In the genomic region with DNA sequence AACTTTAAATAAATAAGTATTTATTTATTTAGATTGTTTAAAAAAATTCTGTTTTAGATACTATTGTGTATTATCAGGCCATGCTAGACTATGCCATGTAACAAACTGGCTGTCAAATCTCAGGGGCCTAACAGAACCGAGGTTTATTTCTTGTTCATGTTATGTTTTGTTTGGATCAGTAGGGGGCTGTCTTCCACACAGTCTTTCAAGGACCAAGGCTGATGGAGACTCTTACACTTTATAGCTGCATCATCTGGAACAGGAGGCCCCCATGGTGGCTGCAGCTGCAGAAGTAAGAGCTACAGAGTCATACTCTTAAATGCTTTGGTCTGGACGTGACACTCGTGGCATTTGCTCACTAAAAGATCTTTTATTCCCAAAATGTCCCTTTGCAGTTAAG, we compare ENCODE assay signal across 18 cellular contexts. TPM values are rescaled to one million over a fixed set of nuclear protein-coding genes. Genes with fewer than 3 reads are reported as not detected.
DNase-seq lines count a peak whose midpoint lies in the region; ATAC-seq, FAIRE-seq and TF ChIP-seq lines count a peak whose summit lies in the region.
"Had no signal": no experiment of that assay in that cellular context is flagged by ENCODE, and none has a peak within 500 bp of the region (broad histone marks: within the 10 kb centered on the region; RNA-seq: fewer than 3 reads in every experiment).

No MANE protein-coding gene starts in this region.

- 0 out of 2 replicates have a peak overlapping the region, but pooled peaks have one; percentile 7 for H2AFZ ChIP-seq in GM23248
- H2AFZ ChIP-seq in OCI-LY7 (ENCODE audit: low read length): no peak overlapping the region

- H3K27me3 ChIP-seq in GM23248 (replicated peaks; ENCODE audit: insufficient read depth): no peaks in the 10 kb centered on the region
- H3K27me3 ChIP-seq: BLaER1 treated with 17β-estradiol and CSF1 and Interleukin-3, amounts not matched to agents 10 nM and 100 nM; SJSA1; uterus had no signal

- no peaks in the 10 kb centered on the region for H3K4me1 Mint-ChIP-seq in glutamatergic neuron (ENCODE audit: low read depth, unreplicated experiment)
- H3K4me1 Mint-ChIP-seq: activated naive CD4-positive, alpha-beta T cell treated with anti-CD3 and anti-CD28 coated beads, Interleukin-2, amount 50 U/mL, for 24 hours; natural killer cell had no signal

- H3K9me2 ChIP-seq in GM23248 (ENCODE audit: insufficient read depth) (no peaks in the 10 kb centered on the region), OCI-LY7 (ENCODE audit: insufficient read depth, low read length) (no peaks in the 10 kb centered on the region)

- H3F3A ChIP-seq in GM23248 (ENCODE audit: insufficient read depth): no peaks in the 10 kb centered on the region

- no peaks in the 10 kb centered on the region for H4K20me1 ChIP-seq in GM23248 (ENCODE audit: insufficient read depth)
- no peaks in the 10 kb centered on the region for H4K20me1 ChIP-seq in OCI-LY7 (ENCODE audit: insufficient read depth, low read length)
- H4K20me1 ChIP-seq: BLaER1 treated with 17β-estradiol and CSF1 and Interleukin-3, amounts not matched to agents 10 nM and 100 nM had no signal

- no peak overlapping the region for H3K4me3 Mint-ChIP-seq in glutamatergic neuron (ENCODE audit: unreplicated experiment)
- H3K4me3 Mint-ChIP-seq: activated naive CD4-positive, alpha-beta T cell treated with anti-CD3 and anti-CD28 coated beads, Interleukin-2, amount 50 U/mL, for 24 hours; natural killer cell had no signal

- H3K4me2 ChIP-seq in GM23248 (ENCODE audit: unreplicated experiment) (no peak overlapping the region), OCI-LY7 (ENCODE audit: low read length) (no peak overlapping the region)
- H3K4me2 ChIP-seq: BLaER1 treated with 17β-estradiol and CSF1 and Interleukin-3, amounts not matched to agents 10 nM and 100 nM had no signal

- ATAC-seq in activated naive CD4-positive, alpha-beta T cell treated with anti-CD3 and anti-CD28 coated beads, Interleukin-2, amount 50 U/mL, for 72 hours: no peak
- no peak for ATAC-seq in HG03280 (IDR thresholded peaks at IDR 0.05; ENCODE audit: unreplicated experiment)
- ATAC-seq: natural killer cell had no signal

- TF ChIP-seq POLR2A in GM12891 (IDR thresholded peaks at IDR 0.05; ENCODE audit: low read depth, low read length): no peak

- no peaks in the 10 kb centered on the region for H3K27me3 Mint-ChIP-seq in glutamatergic neuron (ENCODE audit: unreplicated experiment)
- H3K27me3 Mint-ChIP-seq: activated naive CD4-positive, alpha-beta T cell treated with anti-CD3 and anti-CD28 coated beads, Interleukin-2, amount 50 U/mL, for 24 hours had no signal

- FAIRE-seq in GM12891 (lab: Jason Lieb, UNC): no peak

- CTCF ChIA-PET in OCI-LY7 (lab: Charles Lee; ENCODE audit: unreplicated experiment): no interaction called here

- peak; percentile 49; the same call in 1 of the 2 replicates for TF ChIP-seq CTCF in OCI-LY7 (conservative IDR thresholded peaks at IDR 0.05; ENCODE audit: low read length)
- TF ChIP-seq CTCF in glutamatergic neuron (IDR thresholded peaks at IDR 0.05; ENCODE audit: partially characterized antibody, unreplicated experiment): peak; percentile 11

- POLR2A ChIA-PET in OCI-LY7 (lab: Charles Lee): interaction anchor here (0.7 kb wide), 1 partner anchor 569 kb away, joined by 3 read pairs; no protein-coding TSS in a partner anchor

- no peaks in the 10 kb centered on the region for H3K9me3 Mint-ChIP-seq in glutamatergic neuron (ENCODE audit: unreplicated experiment)
- no peaks in the 10 kb centered on the region for H3K9me3 Mint-ChIP-seq in activated naive CD4-positive, alpha-beta T cell treated with anti-CD3 and anti-CD28 coated beads, Interleukin-2, amount 50 U/mL, for 72 hours
- H3K9me3 Mint-ChIP-seq: activated naive CD4-positive, alpha-beta T cell treated with anti-CD3 and anti-CD28 coated beads, Interleukin-2, amount 50 U/mL, for 24 hours; natural killer cell had no signal

- in situ Hi-C loops in GM23248 (cut with MboI): no loop called here

- H3K27ac Mint-ChIP-seq in glutamatergic neuron (ENCODE audit: unreplicated experiment): no peak overlapping the region
- H3K27ac Mint-ChIP-seq in activated naive CD4-positive, alpha-beta T cell treated with anti-CD3 and anti-CD28 coated beads, Interleukin-2, amount 50 U/mL, for 72 hours: no peak overlapping the region
- H3K27ac Mint-ChIP-seq: activated naive CD4-positive, alpha-beta T cell treated with anti-CD3 and anti-CD28 coated beads, Interleukin-2, amount 50 U/mL, for 24 hours; natural killer cell had no signal

- H3K9ac ChIP-seq in GM23248: no peak overlapping the region
- H3K9ac ChIP-seq: BLaER1 treated with 17β-estradiol and CSF1 and Interleukin-3, amounts not matched to agents 10 nM and 100 nM had no signal

- intact Hi-C loops in OCI-LY7 (cut with micrococcal nuclease; ENCODE audit: unreplicated experiment): no loop called here

- DNase-seq in DMS 273 treated with DMSO at 0.1 percent for 48 hours (lab: John Stamatoyannopoulos, UW) (peak; percentile 10), GM23248 (peak; percentile 41), OCI-LY7 (ENCODE audit: low spot score) (peak; percentile 2), glutamatergic neuron (no peak), NCI-H1436 treated with DMSO at 0.1 percent for 48 hours (lab: John Stamatoyannopoulos, UW) (no peak), GM12891 (ENCODE audit: insufficient read length, low spot score) (no peak)
- DNase-seq in activated naive CD4-positive, alpha-beta T cell treated with anti-CD3 and anti-CD28 coated beads, Interleukin-2, amount 50 U/mL, for 72 hours (ENCODE audit: low spot score in 2 of 2): no peak
- DNase-seq: hypothalamus; left ventricle myocardium inferior; natural killer cell; NCI-H1417; stimulated activated naive CD4-positive, alpha-beta T cell treated with Interleukin-2 at 50 U/mL for 16 hours; uterus had no signal

- BruUV-seq in OCI-LY7 (replicated peaks; lab: Mats Ljungman, UMichigan): no TSS peak

- H3K4me3 ChIP-seq in GM23248 (no peak overlapping the region), OCI-LY7 (ENCODE audit: low read depth, low read length, poor library complexity, severe bottlenecking) (no peak overlapping the region)
- H3K4me3 ChIP-seq: BLaER1 treated with 17β-estradiol and CSF1 and Interleukin-3, amounts not matched to agents 10 nM and 100 nM; left ventricle myocardium inferior; SJSA1; uterus had no signal

- H3K4me1 ChIP-seq in GM23248 (ENCODE audit: insufficient read depth): no peaks in the 10 kb centered on the region
- H3K4me1 ChIP-seq in OCI-LY7 (ENCODE audit: insufficient read depth, low read length, poor library complexity, severe bottlenecking): no peaks in the 10 kb centered on the region
- H3K4me1 ChIP-seq: BLaER1 treated with 17β-estradiol and CSF1 and Interleukin-3, amounts not matched to agents 10 nM and 100 nM; left ventricle myocardium inferior; SJSA1; uterus had no signal

- WGBS in GM23248 (ENCODE audit: low coverage in 1 of 2, low lambda C conversion rate in 2 of 2, missing lambda C conversion rate in 2 of 2), 2 experiments: 27 to 29% methylated on average over 3 of the region's 3 CpGs

- H3K79me2 ChIP-seq in GM23248 (ENCODE audit: insufficient read depth) (no peaks in the 10 kb centered on the region), OCI-LY7 (ENCODE audit: insufficient read depth, low read depth, low read length) (no peaks in the 10 kb centered on the region)

- H3K27ac ChIP-seq in GM23248 (no peak overlapping the region), OCI-LY7 (ENCODE audit: low read depth, low read length, poor library complexity, severe bottlenecking) (no peak overlapping the region)
- H3K27ac ChIP-seq: BLaER1 treated with 17β-estradiol and CSF1 and Interleukin-3, amounts not matched to agents 10 nM and 100 nM; epithelial cell of prostate; left ventricle myocardium inferior; SJSA1; uterus had no signal

- no peaks in the 10 kb centered on the region for H3K36me3 Mint-ChIP-seq in glutamatergic neuron (ENCODE audit: unreplicated experiment)
- no peaks in the 10 kb centered on the region for H3K36me3 Mint-ChIP-seq in activated naive CD4-positive, alpha-beta T cell treated with anti-CD3 and anti-CD28 coated beads, Interleukin-2, amount 50 U/mL, for 72 hours
- H3K36me3 Mint-ChIP-seq: activated naive CD4-positive, alpha-beta T cell treated with anti-CD3 and anti-CD28 coated beads, Interleukin-2, amount 50 U/mL, for 24 hours; natural killer cell had no signal

- no peaks in the 10 kb centered on the region for H3K9me3 ChIP-seq in GM23248 (ENCODE audit: low read depth)
- H3K9me3 ChIP-seq in OCI-LY7 (ENCODE audit: low read length): no peaks in the 10 kb centered on the region
- H3K9me3 ChIP-seq: BLaER1 treated with 17β-estradiol and CSF1 and Interleukin-3, amounts not matched to agents 10 nM and 100 nM; left ventricle myocardium inferior; SJSA1; uterus had no signal

- H3K36me3 ChIP-seq in GM23248 (ENCODE audit: low read depth) (no peaks in the 10 kb centered on the region), OCI-LY7 (ENCODE audit: insufficient read depth, low read length) (no peaks in the 10 kb centered on the region)
- H3K36me3 ChIP-seq: BLaER1 treated with 17β-estradiol and CSF1 and Interleukin-3, amounts not matched to agents 10 nM and 100 nM; left ventricle myocardium inferior; SJSA1; uterus had no signal

TF ChIP-seq in GM12891, 5 proteins besides CTCF, POLR2A, EP300 and RAD21:
- TF ChIP-seq SPI1 (IDR thresholded peaks at IDR 0.05; ENCODE audit: low read depth, low read length): no peak
- TF ChIP-seq POU2F2 (IDR thresholded peaks at IDR 0.05; ENCODE audit: low read depth, low read length): no peak
- no peak for TF ChIP-seq TAF1 (IDR thresholded peaks at IDR 0.05; ENCODE audit: low read depth, low read length)
- TF ChIP-seq POLR2AphosphoS5 (IDR thresholded peaks at IDR 0.05; ENCODE audit: low read depth, low read length): no peak
- no peak for TF ChIP-seq PAX5 (IDR thresholded peaks at IDR 0.05; ENCODE audit: insufficient read depth, low read length, severe bottlenecking)

RNA-seq across cellular contexts. Expression of gene ARL14, which starts 33.0 kb away (rescaled TPM):
- total RNA-seq in GM23248 (2014; rRNA removed; shearing (Covaris generic)): not detected in 2 replicates
- not detected in 2 replicates for polyA plus RNA-seq in GM23248 (2016; fragmentation: Nextera tagmentation; extraction: Ambion mirVana)
- not detected in 2 replicates for total RNA-seq in OCI-LY7 (2014; rRNA removed; shearing (Covaris generic))
- total RNA-seq in OCI-LY7 (2022): not detected in 2 replicates
- total RNA-seq in glutamatergic neuron (ENCODE audit: unreplicated experiment): not detected
- total RNA-seq in activated naive CD4-positive, alpha-beta T cell treated with anti-CD3 and anti-CD28 coated beads, Interleukin-2, amount 50 U/mL, for 72 hours: not detected
- polyA plus RNA-seq in GM12891 (2012; ENCODE audit: low read depth, missing spikeins): not detected
- total RNA-seq: left ventricle myocardium inferior, natural killer cell, SJSA1, uterus had no signal

Comparison
In these comparisons a context has a peak if more than half of its experiments do, and no peak if none do; other contexts are left out.
1. DNase-seq: peak in DMS 273 treated with DMSO at 0.1 percent for 48 hours (single experiment), GM23248 (single experiment) and OCI-LY7 (single experiment); none in glutamatergic neuron (single experiment), activated naive CD4-positive, alpha-beta T cell treated with anti-CD3 and anti-CD28 coated beads, Interleukin-2, amount 50 U/mL, for 72 hours (0 of 2), NCI-H1436 treated with DMSO at 0.1 percent for 48 hours (single experiment) and GM12891 (single experiment).